ENCODE assay signal across 8 cellular contexts in genomic region chr16:68091604-68092261, GRCh38. TPM values are rescaled to one million over a fixed set of nuclear protein-coding genes. Genes with fewer than 3 reads are reported as not detected.
DNase-seq lines count a peak whose midpoint lies in the region; ATAC-seq, FAIRE-seq and TF ChIP-seq lines count a peak whose summit lies in the region.

No MANE protein-coding gene starts in this region.

- peaks cover 58% of the 10 kb centered on the region for H3K4me1 Mint-ChIP-seq in MCF 10A (ENCODE audit: insufficient read depth, unreplicated experiment)
- peaks cover 52% of the 10 kb centered on the region for H3K4me1 Mint-ChIP-seq in osteocyte (ENCODE audit: unreplicated experiment)

- DNase-seq in GM12891 (ENCODE audit: insufficient read length, low spot score), result no peak
- peak; percentile 20 for DNase-seq in NCI-H2029 (lab: John Stamatoyannopoulos, UW)
- peak; percentile 94 for DNase-seq in MCF 10A (ENCODE audit: unreplicated experiment)
- DNase-seq in osteocyte (ENCODE audit: extremely low spot score, unreplicated experiment), result no peak
- DNase-seq in cortex of kidney (lab: John Stamatoyannopoulos, UW), result no peak
- DNase-seq in HT-29 (ENCODE audit: low spot score), result no peak
- no peak for DNase-seq in GM19238 (ENCODE audit: insufficient read length, low spot score)

- POLR2A ChIA-PET in MCF 10A (lab: Yijun Ruan, JAX), result interaction anchor here (0.6 to 4.6 kb wide), 13 partner anchors 19 to 258 kb away, joined by 3 to 67 read pairs (median 3); partner anchors contain the start of genes DDX28, DUS2, ESRP2 and SLC7A6

- no peak for ATAC-seq in HG02970 (IDR thresholded peaks at IDR 0.05; ENCODE audit: low FRiP score, unreplicated experiment)

- H3K4me3 Mint-ChIP-seq in MCF 10A (ENCODE audit: unreplicated experiment) (peak overlapping the region; percentile 38), osteocyte (ENCODE audit: unreplicated experiment) (no peak overlapping the region)

- BruUV-seq in MCF 10A (replicated peaks; lab: Mats Ljungman, UMichigan), result TSS peak; percentile 21

- no peak for TF ChIP-seq POLR2A in GM12891 (IDR thresholded peaks at IDR 0.05; ENCODE audit: low read depth, low read length)

- peak overlapping the region; percentile 89 for H3K27ac Mint-ChIP-seq in MCF 10A (ENCODE audit: low read depth, unreplicated experiment)
- peak overlapping the region; percentile 49 for H3K27ac Mint-ChIP-seq in osteocyte (ENCODE audit: unreplicated experiment)

- CTCF ChIA-PET in MCF 10A (lab: Yijun Ruan, JAX), result interaction anchor here (0.6 to 1.2 kb wide), 3 partner anchors 24 to 130 kb away, joined by 3 to 6 read pairs (median 4); no protein-coding TSS in a partner anchor

- FAIRE-seq in GM12891 (lab: Jason Lieb, UNC), result peak; percentile 9

- H3K36me3 Mint-ChIP-seq in MCF 10A (ENCODE audit: insufficient read depth, unreplicated experiment), result peaks cover 6% of the 10 kb centered on the region
- H3K36me3 Mint-ChIP-seq in osteocyte (ENCODE audit: unreplicated experiment), result no peaks in the 10 kb centered on the region

- intact Hi-C loops in MCF 10A (cut with micrococcal nuclease), result loop anchor here (2.0 kb wide), 1 partner anchor 137 kb away; no protein-coding TSS in a partner anchor

- H3K9me3 Mint-ChIP-seq in MCF 10A (ENCODE audit: unreplicated experiment) (peaks cover 3% of the 10 kb centered on the region), osteocyte (ENCODE audit: unreplicated experiment) (no peaks in the 10 kb centered on the region)

- TF ChIP-seq CTCF in MCF 10A (IDR thresholded peaks at IDR 0.05; ENCODE audit: unreplicated experiment) (no peak), osteocyte (IDR thresholded peaks at IDR 0.05) (no peak)

- H3K27me3 Mint-ChIP-seq in MCF 10A (ENCODE audit: insufficient read depth, unreplicated experiment) (no peaks in the 10 kb centered on the region), osteocyte (ENCODE audit: unreplicated experiment) (no peaks in the 10 kb centered on the region)

TF ChIP-seq in GM12891, 5 proteins besides CTCF, POLR2A, EP300 and RAD21:
- TF ChIP-seq SPI1 (IDR thresholded peaks at IDR 0.05; ENCODE audit: low read depth, low read length) (no peak), POLR2AphosphoS5 (IDR thresholded peaks at IDR 0.05; ENCODE audit: low read depth, low read length) (no peak), PAX5 (IDR thresholded peaks at IDR 0.05; ENCODE audit: insufficient read depth, low read length, severe bottlenecking) (no peak), TAF1 (IDR thresholded peaks at IDR 0.05; ENCODE audit: low read depth, low read length) (no peak), POU2F2 (IDR thresholded peaks at IDR 0.05; ENCODE audit: low read depth, low read length) (no peak)

RNA-seq across cellular contexts. Expression of gene NFATC3, which starts 6.6 kb away (rescaled TPM):
- 8.3 TPM for polyA plus RNA-seq in GM12891 (2012; ENCODE audit: low read depth, missing spikeins)
- total RNA-seq in MCF 10A (2022) (18.5 and 24.1 TPM in 2 replicates), osteocyte (42.0 and 42.3 TPM in 2 replicates)
- 20.4 and 20.8 TPM in 2 replicates for total RNA-seq in HT-29 (2014; rRNA removed; shearing (Covaris generic))

Comparison
In these comparisons a context has a peak if more than half of its experiments do, and no peak if none do; other contexts are left out.
1. DNase-seq: peak in NCI-H2029 (single experiment) and MCF 10A (single experiment); none in GM12891 (single experiment), osteocyte (single experiment), cortex of kidney (single experiment), HT-29 (single experiment) and GM19238 (single experiment).